1 cellular context compared by ENCODE assay signal in the genomic region with DNA sequence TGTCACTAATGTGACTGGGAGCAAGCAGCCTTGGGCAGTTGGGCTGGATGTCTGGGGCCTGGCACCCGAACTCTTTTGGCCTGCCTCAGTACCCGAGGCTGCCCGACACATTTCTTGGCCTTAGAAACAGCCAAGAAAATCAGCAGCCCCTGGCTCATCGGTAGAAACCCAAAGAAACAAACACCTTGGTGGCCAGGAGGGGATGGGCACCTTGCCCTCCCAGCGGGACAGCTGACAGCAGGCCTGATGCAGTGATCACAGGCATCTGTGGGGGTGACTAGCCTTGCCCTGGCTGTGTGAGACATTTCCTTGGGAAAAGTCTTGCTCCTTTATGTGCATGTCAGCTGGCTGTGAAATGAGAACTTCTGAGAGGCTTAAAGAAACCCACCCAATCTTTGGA.
TF ChIP-seq lines count a peak whose summit lies in the region.

No MANE protein-coding gene starts in this region.

TF ChIP-seq in WTC11, 78 proteins besides CTCF, POLR2A, EP300 and RAD21 (continued from another document):
- TF ChIP-seq, protein P1, sequence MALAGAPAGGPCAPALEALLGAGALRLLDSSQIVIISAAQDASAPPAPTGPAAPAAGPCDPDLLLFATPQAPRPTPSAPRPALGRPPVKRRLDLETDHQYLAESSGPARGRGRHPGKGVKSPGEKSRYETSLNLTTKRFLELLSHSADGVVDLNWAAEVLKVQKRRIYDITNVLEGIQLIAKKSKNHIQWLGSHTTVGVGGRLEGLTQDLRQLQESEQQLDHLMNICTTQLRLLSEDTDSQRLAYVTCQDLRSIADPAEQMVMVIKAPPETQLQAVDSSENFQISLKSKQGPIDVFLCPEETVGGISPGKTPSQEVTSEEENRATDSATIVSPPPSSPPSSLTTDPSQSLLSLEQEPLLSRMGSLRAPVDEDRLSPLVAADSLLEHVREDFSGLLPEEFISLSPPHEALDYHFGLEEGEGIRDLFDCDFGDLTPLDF (CRISPR knock-in tag; IDR thresholded peaks at IDR 0.05): no peak
- TF ChIP-seq, protein P2, sequence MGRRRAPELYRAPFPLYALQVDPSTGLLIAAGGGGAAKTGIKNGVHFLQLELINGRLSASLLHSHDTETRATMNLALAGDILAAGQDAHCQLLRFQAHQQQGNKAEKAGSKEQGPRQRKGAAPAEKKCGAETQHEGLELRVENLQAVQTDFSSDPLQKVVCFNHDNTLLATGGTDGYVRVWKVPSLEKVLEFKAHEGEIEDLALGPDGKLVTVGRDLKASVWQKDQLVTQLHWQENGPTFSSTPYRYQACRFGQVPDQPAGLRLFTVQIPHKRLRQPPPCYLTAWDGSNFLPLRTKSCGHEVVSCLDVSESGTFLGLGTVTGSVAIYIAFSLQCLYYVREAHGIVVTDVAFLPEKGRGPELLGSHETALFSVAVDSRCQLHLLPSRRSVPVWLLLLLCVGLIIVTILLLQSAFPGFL (CRISPR knock-in tag; IDR thresholded peaks at IDR 0.05; ENCODE audit: borderline replicate concordance): no peak
- TF ChIP-seq, protein P3, sequence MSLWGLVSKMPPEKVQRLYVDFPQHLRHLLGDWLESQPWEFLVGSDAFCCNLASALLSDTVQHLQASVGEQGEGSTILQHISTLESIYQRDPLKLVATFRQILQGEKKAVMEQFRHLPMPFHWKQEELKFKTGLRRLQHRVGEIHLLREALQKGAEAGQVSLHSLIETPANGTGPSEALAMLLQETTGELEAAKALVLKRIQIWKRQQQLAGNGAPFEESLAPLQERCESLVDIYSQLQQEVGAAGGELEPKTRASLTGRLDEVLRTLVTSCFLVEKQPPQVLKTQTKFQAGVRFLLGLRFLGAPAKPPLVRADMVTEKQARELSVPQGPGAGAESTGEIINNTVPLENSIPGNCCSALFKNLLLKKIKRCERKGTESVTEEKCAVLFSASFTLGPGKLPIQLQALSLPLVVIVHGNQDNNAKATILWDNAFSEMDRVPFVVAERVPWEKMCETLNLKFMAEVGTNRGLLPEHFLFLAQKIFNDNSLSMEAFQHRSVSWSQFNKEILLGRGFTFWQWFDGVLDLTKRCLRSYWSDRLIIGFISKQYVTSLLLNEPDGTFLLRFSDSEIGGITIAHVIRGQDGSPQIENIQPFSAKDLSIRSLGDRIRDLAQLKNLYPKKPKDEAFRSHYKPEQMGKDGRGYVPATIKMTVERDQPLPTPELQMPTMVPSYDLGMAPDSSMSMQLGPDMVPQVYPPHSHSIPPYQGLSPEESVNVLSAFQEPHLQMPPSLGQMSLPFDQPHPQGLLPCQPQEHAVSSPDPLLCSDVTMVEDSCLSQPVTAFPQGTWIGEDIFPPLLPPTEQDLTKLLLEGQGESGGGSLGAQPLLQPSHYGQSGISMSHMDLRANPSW (CRISPR knock-in tag; conservative IDR thresholded peaks at IDR 0.05; ENCODE audit: low read depth): no peak
- TF ChIP-seq, protein P4, sequence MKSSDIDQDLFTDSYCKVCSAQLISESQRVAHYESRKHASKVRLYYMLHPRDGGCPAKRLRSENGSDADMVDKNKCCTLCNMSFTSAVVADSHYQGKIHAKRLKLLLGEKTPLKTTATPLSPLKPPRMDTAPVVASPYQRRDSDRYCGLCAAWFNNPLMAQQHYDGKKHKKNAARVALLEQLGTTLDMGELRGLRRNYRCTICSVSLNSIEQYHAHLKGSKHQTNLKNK (CRISPR knock-in tag; IDR thresholded peaks at IDR 0.05): no peak
- TF ChIP-seq GTF2I (CRISPR knock-in tag; conservative IDR thresholded peaks at IDR 0.05) (no peak), SP1 (CRISPR knock-in tag; conservative IDR thresholded peaks at IDR 0.05) (no peak), NFATC4 (CRISPR knock-in tag; IDR thresholded peaks at IDR 0.05) (no peak), CREM (CRISPR knock-in tag; IDR thresholded peaks at IDR 0.05) (no peak), MXD4 (CRISPR knock-in tag; IDR thresholded peaks at IDR 0.05; ENCODE audit: borderline replicate concordance) (no peak), ZNF423 (CRISPR knock-in tag; IDR thresholded peaks at IDR 0.05) (no peak)
TF ChIP-seq in WTC11: peak in this region for 0.
